In the genomic region with DNA sequence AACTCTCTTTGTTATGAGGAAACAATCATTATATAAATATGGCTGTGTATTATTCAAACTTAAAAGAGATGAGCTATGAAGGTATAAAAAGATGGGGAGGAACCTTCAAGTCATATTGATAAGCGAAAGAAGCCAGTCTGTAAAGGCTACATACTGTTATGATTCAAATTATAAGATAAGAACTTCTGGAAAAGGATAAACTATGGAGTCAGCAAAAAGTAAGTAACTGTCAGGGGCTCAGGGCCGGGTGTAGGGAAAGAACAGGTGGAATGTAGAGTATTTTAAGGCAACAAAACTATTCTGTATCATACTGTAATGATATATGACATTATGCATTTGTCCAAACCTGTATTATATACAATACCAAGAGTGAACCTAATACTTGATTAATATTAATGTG, we compare ENCODE assay signal across 4 cellular contexts.
TF ChIP-seq lines count a peak whose summit lies in the region.

No MANE protein-coding gene starts in this region.

TF ChIP-seq in HepG2, 621 proteins besides CTCF, POLR2A, EP300 and RAD21:
- no peak for TF ChIP-seq POLR2AphosphoS5 (IDR thresholded peaks at IDR 0.05; ENCODE audit: low read depth, low read length)
- 0 out of 2 replicates have a peak, but pooled peaks have one; percentile 32 for TF ChIP-seq MAFF (IDR thresholded peaks at IDR 0.05; ENCODE audit: low read depth, low read length)
- peak; percentile 20 to 69; a peak in 2 of 4 replicates for TF ChIP-seq MAFK (conservative IDR thresholded peaks at IDR 0.05 in 1 of 2, IDR thresholded peaks at IDR 0.05 in 1 of 2; ENCODE audit: low read length in 2 of 2)

TF ChIP-seq in A549, 52 proteins besides CTCF, POLR2A, EP300 and RAD21:
- peak; percentile 23 for TF ChIP-seq MAFK (IDR thresholded peaks at IDR 0.05; ENCODE audit: partially characterized antibody)
- no peak for TF ChIP-seq HEYL (CRISPR knock-in tag; IDR thresholded peaks at IDR 0.05)

TF ChIP-seq in IMR-90, 13 proteins besides CTCF, POLR2A, EP300 and RAD21:
- peak; percentile 55 for TF ChIP-seq MAFK (IDR thresholded peaks at IDR 0.05; ENCODE audit: low read depth, low read length)
- no peak for TF ChIP-seq NFE2L2 (IDR thresholded peaks at IDR 0.05; ENCODE audit: low read depth, low read length)

TF ChIP-seq in K562, 482 proteins besides CTCF, POLR2A, EP300 and RAD21:
- 0 out of 2 replicates have a peak, but pooled peaks have one; percentile 7 for TF ChIP-seq MAFG (tag; conservative IDR thresholded peaks at IDR 0.05)
- TF ChIP-seq CBX8 (IDR thresholded peaks at IDR 0.05; ENCODE audit: borderline replicate concordance, extremely low read depth, low read depth, low read length, poor library complexity, severe bottlenecking) = no peak
- 0 out of 2 replicates have a peak, but pooled peaks have one; percentile 7 for TF ChIP-seq ZNF316 (IDR thresholded peaks at IDR 0.05)
